11 cellular contexts compared by ENCODE assay signal in the genomic region with DNA sequence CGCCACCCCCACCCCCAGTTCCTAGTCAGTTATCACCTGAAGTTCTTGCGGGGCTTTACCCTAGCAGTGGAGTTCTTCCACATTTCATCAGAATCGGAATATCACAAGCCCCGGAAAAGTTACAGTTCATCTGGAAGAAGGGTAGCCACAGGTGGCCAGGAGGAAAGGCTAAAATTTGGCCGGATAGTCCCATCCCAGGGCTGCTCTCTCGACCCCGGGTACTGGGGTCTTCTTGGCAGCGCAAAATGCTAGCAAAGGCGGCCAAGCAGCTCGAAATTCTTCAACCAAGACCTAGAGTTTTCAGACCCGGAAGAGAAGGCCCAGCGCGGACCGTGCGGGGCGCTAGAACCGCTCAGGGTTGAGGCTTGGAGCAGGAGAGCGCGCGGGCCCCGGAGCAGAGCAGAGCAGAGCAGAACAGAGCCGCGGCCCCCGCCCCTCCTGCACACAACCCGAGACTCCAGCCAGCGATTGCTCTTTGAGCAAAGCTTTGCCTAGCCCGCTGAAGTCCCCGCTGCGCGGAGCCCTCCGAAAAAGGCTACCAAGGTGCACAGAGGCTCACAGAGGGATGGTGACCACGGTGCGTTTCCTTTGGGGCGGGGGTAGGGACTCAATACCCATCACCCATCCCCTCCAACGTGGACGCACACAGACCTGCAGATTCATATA. TPM values are rescaled to one million over a fixed set of nuclear protein-coding genes. Genes with fewer than 3 reads are reported as not detected.
DNase-seq lines count a peak whose midpoint lies in the region; ATAC-seq and TF ChIP-seq lines count a peak whose summit lies in the region.
"Had no signal": no experiment of that assay in that cellular context is flagged by ENCODE, and none has a peak within 500 bp of the region (broad histone marks: within the 10 kb centered on the region; RNA-seq: fewer than 3 reads in every experiment).

No MANE protein-coding gene starts in this region.

- H3K27ac ChIP-seq in HUES6 (ENCODE audit: low read depth, low read length) (no peak overlapping the region), right lobe of liver (no peak overlapping the region), smooth muscle cell (ENCODE audit: low read depth) (no peak overlapping the region)
- H3K27ac ChIP-seq: epithelial cell of prostate had no signal

- ATAC-seq in right lobe of liver = peak; percentile 43 to 68 (median 50)
- no peak for ATAC-seq in HG02870 (IDR thresholded peaks at IDR 0.05; ENCODE audit: unreplicated experiment)

- H3F3A ChIP-seq in smooth muscle cell (ENCODE audit: low read depth) = no peaks in the 10 kb centered on the region

- no peak for TF ChIP-seq POLR2A in right lobe of liver (IDR thresholded peaks at IDR 0.05)

- H3K4me3 ChIP-seq in HUES6 (ENCODE audit: low read depth, low read length) (peak overlapping the region; percentile 50), choroid plexus epithelial cell (ENCODE audit: low read depth, low read length) (no peak overlapping the region), right lobe of liver (no peak overlapping the region), smooth muscle cell (peak overlapping the region; percentile 38)

- WGBS in right lobe of liver (ENCODE audit: insufficient coverage, low coverage, low lambda C conversion rate, missing lambda C conversion rate) = 29% methylated on average over 20 of the region's 36 CpGs
- 3% methylated on average over 31 of the region's 36 CpGs for WGBS in smooth muscle cell (ENCODE audit: low lambda C conversion rate)

- H3K4me1 ChIP-seq in HUES6 (ENCODE audit: control insufficient read depth, insufficient read depth, low read length) (peaks cover 51% of the 10 kb centered on the region), right lobe of liver (peaks cover 0 to 10% (median 3%) of the 10 kb centered on the region in 4 donors), smooth muscle cell (ENCODE audit: low read depth) (peaks cover 21% of the 10 kb centered on the region)

- TF ChIP-seq CTCF in choroid plexus epithelial cell (conservative IDR thresholded peaks at IDR 0.05; ENCODE audit: low read depth, low read length) (peak; percentile 2), right lobe of liver (IDR thresholded peaks at IDR 0.05) (no peak), smooth muscle cell (IDR thresholded peaks at IDR 0.05; ENCODE audit: borderline replicate concordance, insufficient read depth, poor library complexity, severe bottlenecking) (no peak)

- H3K9ac ChIP-seq in HUES6 (ENCODE audit: low read length) (no peak overlapping the region), smooth muscle cell (ENCODE audit: low read depth) (no peak overlapping the region)

- H3K27me3 ChIP-seq in HUES6 (ENCODE audit: control insufficient read depth, insufficient read depth, low read length) = peaks cover 100% of the 10 kb centered on the region
- peaks cover 0 to 14% of the 10 kb centered on the region in 2 donors for H3K27me3 ChIP-seq in right lobe of liver
- peaks cover 100% of the 10 kb centered on the region for H3K27me3 ChIP-seq in smooth muscle cell (ENCODE audit: low read depth)

- H3K79me2 ChIP-seq in smooth muscle cell (ENCODE audit: low read depth) = no peaks in the 10 kb centered on the region

- H3K9me3 ChIP-seq in HUES6 (ENCODE audit: control insufficient read depth, insufficient read depth, low read depth, low read length) (no peaks in the 10 kb centered on the region), right lobe of liver (no peaks in the 10 kb centered on the region), smooth muscle cell (replicated peaks; ENCODE audit: low read depth) (no peaks in the 10 kb centered on the region)

- H2AFZ ChIP-seq in smooth muscle cell (ENCODE audit: low read depth) = no peak overlapping the region

- no peaks in the 10 kb centered on the region for H3K36me3 ChIP-seq in HUES6 (ENCODE audit: control insufficient read depth, insufficient read depth, low read length)
- peaks cover 0 to 30% (median 15%) of the 10 kb centered on the region in 4 donors for H3K36me3 ChIP-seq in right lobe of liver
- H3K36me3 ChIP-seq in smooth muscle cell (ENCODE audit: low read depth) = no peaks in the 10 kb centered on the region

- H3K4me2 ChIP-seq in smooth muscle cell = peak overlapping the region; percentile 85

- intact Hi-C loops in right lobe of liver (cut with DNase I) = loop anchor here in 1 of 2 donors (10.0 kb wide), 1 partner anchor 317 kb away; no protein-coding TSS in a partner anchor

- DNase-seq in choroid plexus epithelial cell (ENCODE audit: low read depth) (no peak), right lobe of liver (peak in 1 of 3 donors; percentile 32), smooth muscle cell (lab: John Stamatoyannopoulos, UW; ENCODE audit: unreplicated experiment) (no peak), NCI-H187 (lab: John Stamatoyannopoulos, UW) (no peak)
- no peak for DNase-seq in stimulated activated CD4-positive, alpha-beta T cell treated with anti-CD3 and anti-CD28 coated beads, Interleukin-4, amount 100 ng/mL, for 1 hour
- no peak for DNase-seq in activated T-cell treated with anti-CD3 and anti-CD28 coated beads, Interleukin-2, amount 50 U/mL, for 48 hours
- DNase-seq: activated naive CD4-positive, alpha-beta T cell; NCI-H524 treated with DMSO at 0.1 percent for 48 hours had no signal

- H4K20me1 ChIP-seq in smooth muscle cell (ENCODE audit: low read depth) = no peaks in the 10 kb centered on the region

RNA-seq across cellular contexts. Expression of a gene that starts 8.1 kb away (rescaled TPM):
- total RNA-seq in right lobe of liver = 10 to 100 TPM in 2 of 6 experiments, 1 to 10 TPM in 4; 5.5 to 10.8 (median 6.7) TPM
- 0.58 and 3.2 TPM in 2 replicates for total RNA-seq in smooth muscle cell
- 2.5 and 4.0 TPM in 2 replicates for polyA plus RNA-seq in smooth muscle cell

Comparison
In these comparisons a context has a peak if more than half of its experiments do, and no peak if none do; other contexts are left out.
1. H3K4me3 ChIP-seq: peak in HUES6 (single experiment) and smooth muscle cell (single experiment); none in choroid plexus epithelial cell (single experiment) and right lobe of liver (0 of 3).